Comparison of ENCODE assay signal across 25 cellular contexts in genomic region chr10:84298077-84298476, GRCh38. TPM values are rescaled to one million over a fixed set of nuclear protein-coding genes. Genes with fewer than 3 reads are reported as not detected.
"Had no signal": no experiment of that assay in that cellular context is flagged by ENCODE, and none has a peak within 500 bp of the region (broad histone marks: within the 10 kb centered on the region; RNA-seq: fewer than 3 reads in every experiment).

No MANE protein-coding gene starts in this region.

- H3K36me3 Mint-ChIP-seq: activated naive CD4-positive, alpha-beta T cell treated with anti-CD3 and anti-CD28 coated beads, Interleukin-2, amount 50 U/mL, for 24 hours; T-cell had no signal

- DNase-seq: activated CD4-positive, alpha-beta T cell treated with anti-CD3 and anti-CD28 coated beads for 36 hours; activated CD4-positive, CD25-positive, alpha-beta regulatory T cell; activated CD8-positive, alpha-beta memory T cell treated with anti-CD3 and anti-CD28 coated beads, Interleukin-2, amount 50 U/mL, for 48 hours; activated CD8-positive, alpha-beta T cell treated with anti-CD3 and anti-CD28 coated beads for 36 hours; activated T-cell treated with anti-CD3 and anti-CD28 coated beads, Interleukin-2, amount 50 U/mL, for 1 hour; aorta; central memory CD4-positive, alpha-beta T cell; NCI-H1092; NCI-H1417 treated with DMSO at 0.1 percent for 48 hours; NCI-H1694; NCI-H2029; NCI-H2107; NCI-H2171 treated with DMSO at 0.1 percent for 48 hours; NCI-H345; NCI-H510A; NCI-H526 treated with DMSO at 0.1 percent for 48 hours; PC-3; SHP77 treated with DMSO at 0.1 percent for 48 hours; T-cell; T-helper 2 cell; T1000 had no signal

- H3K9me3 ChIP-seq: breast epithelium had no signal

- ATAC-seq: activated CD4-positive, alpha-beta T cell treated with anti-CD3 and anti-CD28 coated beads for 36 hours; activated CD8-positive, alpha-beta T cell treated with anti-CD3 and anti-CD28 coated beads for 36 hours; PC-3; T-cell had no signal

- H3K36me3 ChIP-seq: breast epithelium had no signal

- H3K4me3 Mint-ChIP-seq: activated CD4-positive, alpha-beta T cell treated with anti-CD3 and anti-CD28 coated beads for 36 hours; activated CD8-positive, alpha-beta T cell treated with anti-CD3 and anti-CD28 coated beads for 36 hours; activated naive CD4-positive, alpha-beta T cell treated with anti-CD3 and anti-CD28 coated beads, Interleukin-2, amount 50 U/mL, for 24 hours; T-cell had no signal

- H3K4me1 ChIP-seq: breast epithelium had no signal

- H3K27ac Mint-ChIP-seq: activated CD4-positive, alpha-beta T cell treated with anti-CD3 and anti-CD28 coated beads for 36 hours; activated CD8-positive, alpha-beta T cell treated with anti-CD3 and anti-CD28 coated beads for 36 hours; activated naive CD4-positive, alpha-beta T cell treated with anti-CD3 and anti-CD28 coated beads, Interleukin-2, amount 50 U/mL, for 24 hours; T-cell had no signal

- H3K27ac ChIP-seq: breast epithelium, KMS-11 had no signal

- H3K27me3 ChIP-seq: breast epithelium had no signal

- H3K4me2 ChIP-seq: KMS-11 had no signal

- H3K4me1 Mint-ChIP-seq: activated naive CD4-positive, alpha-beta T cell treated with anti-CD3 and anti-CD28 coated beads, Interleukin-2, amount 50 U/mL, for 24 hours had no signal

- H3K9me3 Mint-ChIP-seq: activated CD8-positive, alpha-beta T cell treated with anti-CD3 and anti-CD28 coated beads for 36 hours; activated naive CD4-positive, alpha-beta T cell treated with anti-CD3 and anti-CD28 coated beads, Interleukin-2, amount 50 U/mL, for 24 hours; T-cell had no signal

- H3K4me3 ChIP-seq: breast epithelium had no signal

- H3K9ac ChIP-seq: KMS-11 had no signal

RNA-seq across cellular contexts. Expression of gene RGR, which starts 53.2 kb away (rescaled TPM):
- total RNA-seq: activated CD4-positive, alpha-beta T cell treated with anti-CD3 and anti-CD28 coated beads for 36 hours; activated CD8-positive, alpha-beta T cell treated with anti-CD3 and anti-CD28 coated beads for 36 hours; aorta; MCF 10A; PC-3; T-cell had no signal
- polyA plus RNA-seq: aorta had no signal

RNA-seq across cellular contexts. Expression of gene LRIT1, which starts 56.7 kb away (rescaled TPM):
- total RNA-seq: activated CD4-positive, alpha-beta T cell treated with anti-CD3 and anti-CD28 coated beads for 36 hours; activated CD8-positive, alpha-beta T cell treated with anti-CD3 and anti-CD28 coated beads for 36 hours; aorta; breast epithelium; MCF 10A; PC-3; T-cell had no signal
- polyA plus RNA-seq: aorta had no signal
